32 cellular contexts compared by ENCODE assay signal in genomic region chr14:86990396-86990795, GRCh38.
"Had no signal": no experiment of that assay in that cellular context is flagged by ENCODE, and none has a peak within 500 bp of the region (broad histone marks: within the 10 kb centered on the region; RNA-seq: fewer than 3 reads in every experiment).

No MANE protein-coding gene starts in this region.

- H3K4me1 Mint-ChIP-seq: activated B cell treated with CpG ODN at 0.5 μM for 24 hours; activated naive CD4-positive, alpha-beta T cell treated with anti-CD3 and anti-CD28 coated beads, Interleukin-2, amount 50 U/mL, for 24 hours; activated naive CD8-positive, alpha-beta T cell treated with anti-CD3 and anti-CD28 coated beads for 36 hours; activated naive CD8-positive, alpha-beta T cell treated with anti-CD3 and anti-CD28 coated beads, Interleukin-2, amount 50 U/mL, for 24 hours; central memory CD8-positive, alpha-beta T cell; endodermal cell; T-cell had no signal

- H3K4me3 ChIP-seq: ascending aorta, breast epithelium, coronary artery, dorsolateral prefrontal cortex, esophagus squamous epithelium, gastroesophageal sphincter had no signal

- H3K9me3 Mint-ChIP-seq: activated naive CD8-positive, alpha-beta T cell treated with anti-CD3 and anti-CD28 coated beads, Interleukin-2, amount 50 U/mL, for 24 hours; activated T-cell treated with anti-CD3 and anti-CD28 coated beads, Interleukin-2, amount 50 U/mL, for 4 hours; activated T-helper 1 cell treated with anti-CD3 and anti-CD28 coated beads, Interleukin-12 subunit alpha, Interleukin-12 subunit beta, Interleukin-2, Interleukin-4 antibody, amounts not matched to agents 30 ng/mL and 10 ng/mL and 1 ng/mL, durations not matched to agents 14 hours and 24 hours and 36 hours; dendritic cell treated with granulocyte-macrophage colony-stimulating factor and Interleukin-4, amounts not matched to agents 40 ng/mL and 50 ng/mL, for 4 days; endodermal cell; T-helper 1 cell treated with Interleukin-12 subunit alpha and Interleukin-12 subunit beta and Interleukin-4 antibody, amounts not matched to agents 30 μg/mL and 1 μg/mL, for 36 hours had no signal

- H3K27me3 ChIP-seq: ascending aorta, breast epithelium, dorsolateral prefrontal cortex, esophagus squamous epithelium, gastroesophageal sphincter had no signal

- H3K36me3 ChIP-seq: ascending aorta, breast epithelium, esophagus squamous epithelium, gastroesophageal sphincter, WERI-Rb-1 had no signal

- H3K4me1 ChIP-seq: ascending aorta, breast epithelium, esophagus squamous epithelium, gastroesophageal sphincter had no signal

- H3K27ac ChIP-seq: ascending aorta, breast epithelium, coronary artery, dorsolateral prefrontal cortex, esophagus squamous epithelium, gastroesophageal sphincter, WERI-Rb-1 had no signal

- H3K4me3 Mint-ChIP-seq: activated B cell treated with CpG ODN at 0.5 μM for 24 hours; activated CD8-positive, alpha-beta T cell treated with anti-CD3 and anti-CD28 coated beads for 36 hours; activated naive CD4-positive, alpha-beta T cell treated with anti-CD3 and anti-CD28 coated beads for 36 hours; activated naive CD4-positive, alpha-beta T cell treated with anti-CD3 and anti-CD28 coated beads, Interleukin-2, amount 50 U/mL, for 24 hours; activated naive CD8-positive, alpha-beta T cell treated with anti-CD3 and anti-CD28 coated beads for 36 hours; activated naive CD8-positive, alpha-beta T cell treated with anti-CD3 and anti-CD28 coated beads, Interleukin-2, amount 50 U/mL, for 24 hours; activated T-cell treated with anti-CD3 and anti-CD28 coated beads, Interleukin-2, amount 50 U/mL, for 4 hours; activated T-helper 1 cell treated with anti-CD3 and anti-CD28 coated beads, Interleukin-12 subunit alpha, Interleukin-12 subunit beta, Interleukin-2, Interleukin-4 antibody, amounts not matched to agents 30 ng/mL and 10 ng/mL and 1 ng/mL, durations not matched to agents 14 hours and 24 hours and 36 hours; brain; central memory CD8-positive, alpha-beta T cell; dendritic cell treated with granulocyte-macrophage colony-stimulating factor and Interleukin-4, amounts not matched to agents 40 ng/mL and 50 ng/mL, for 4 days; endodermal cell; T-cell; T-helper 1 cell treated with Interleukin-12 subunit alpha and Interleukin-12 subunit beta and Interleukin-4 antibody, amounts not matched to agents 30 μg/mL and 1 μg/mL, for 36 hours had no signal

- H3K27me3 Mint-ChIP-seq: activated B cell treated with CpG ODN at 0.5 μM for 24 hours; activated CD8-positive, alpha-beta T cell treated with anti-CD3 and anti-CD28 coated beads for 36 hours; activated naive CD4-positive, alpha-beta T cell treated with anti-CD3 and anti-CD28 coated beads, Interleukin-2, amount 50 U/mL, for 24 hours; activated naive CD8-positive, alpha-beta T cell treated with anti-CD3 and anti-CD28 coated beads for 36 hours; activated naive CD8-positive, alpha-beta T cell treated with anti-CD3 and anti-CD28 coated beads, Interleukin-2, amount 50 U/mL, for 24 hours; central memory CD8-positive, alpha-beta T cell; dendritic cell treated with granulocyte-macrophage colony-stimulating factor and Interleukin-4, amounts not matched to agents 40 ng/mL and 50 ng/mL, for 4 days; T-cell had no signal

- ATAC-seq: activated CD4-positive, CD25-positive, alpha-beta regulatory T cell treated with anti-CD3 and anti-CD28 coated beads, Interleukin-2, amount 50 U/mL, for 24 hours; activated CD8-positive, alpha-beta T cell treated with anti-CD3 and anti-CD28 coated beads for 36 hours; activated naive CD8-positive, alpha-beta T cell treated with anti-CD3 and anti-CD28 coated beads, Interleukin-2, amount 50 U/mL, for 24 hours; activated T-cell treated with anti-CD3 and anti-CD28 coated beads, Interleukin-2, amount 50 U/mL, for 4 hours; gastroesophageal sphincter; T-cell had no signal

- H3K27ac Mint-ChIP-seq: activated B cell treated with CpG ODN at 0.5 μM for 24 hours; activated CD8-positive, alpha-beta T cell treated with anti-CD3 and anti-CD28 coated beads for 36 hours; activated naive CD4-positive, alpha-beta T cell treated with anti-CD3 and anti-CD28 coated beads for 36 hours; activated naive CD4-positive, alpha-beta T cell treated with anti-CD3 and anti-CD28 coated beads, Interleukin-2, amount 50 U/mL, for 24 hours; activated naive CD8-positive, alpha-beta T cell treated with anti-CD3 and anti-CD28 coated beads for 36 hours; activated naive CD8-positive, alpha-beta T cell treated with anti-CD3 and anti-CD28 coated beads, Interleukin-2, amount 50 U/mL, for 24 hours; activated T-helper 1 cell treated with anti-CD3 and anti-CD28 coated beads, Interleukin-12 subunit alpha, Interleukin-12 subunit beta, Interleukin-2, Interleukin-4 antibody, amounts not matched to agents 30 ng/mL and 10 ng/mL and 1 ng/mL, durations not matched to agents 14 hours and 24 hours and 36 hours; activated T-helper 2 cell treated with anti-CD3 and anti-CD28 coated beads, Interferon-gamma antibody, Interleukin-2, Interleukin-4, amounts not matched to agents 10 μg/mL and 5 μg/mL and 100 μg/mL, durations not matched to agents 14 hours and 24 hours and 36 hours; brain; dendritic cell treated with granulocyte-macrophage colony-stimulating factor and Interleukin-4, amounts not matched to agents 40 ng/mL and 50 ng/mL, for 4 days; endodermal cell; T-cell; T-helper 1 cell treated with Interleukin-12 subunit alpha and Interleukin-12 subunit beta and Interleukin-4 antibody, amounts not matched to agents 30 μg/mL and 1 μg/mL, for 36 hours had no signal

- DNase-seq: activated B cell treated with CpG ODN at 0.5 μM for 24 hours; activated CD4-positive, alpha-beta T cell treated with anti-CD3 and anti-CD28 coated beads for 48 hours; activated CD4-positive, alpha-beta T cell treated with anti-CD3 and anti-CD28 coated beads, Interleukin-2, amount 50 U/mL, for 1 hour; activated CD4-positive, alpha-beta T cell treated with anti-CD3 and anti-CD28 coated beads, Interleukin-2, amount 50 U/mL, for 48 hours; activated CD8-positive, alpha-beta memory T cell treated with anti-CD3 and anti-CD28 coated beads for 24 hours; activated CD8-positive, alpha-beta T cell treated with anti-CD3 and anti-CD28 coated beads for 36 hours; activated effector memory CD4-positive, alpha-beta T cell treated with anti-CD3 and anti-CD28 coated beads, Interleukin-2, amount 50 U/mL, for 16 hours; activated naive CD4-positive, alpha-beta T cell treated with anti-CD3 and anti-CD28 coated beads for 36 hours; activated naive CD8-positive, alpha-beta T cell treated with anti-CD3 and anti-CD28 coated beads for 36 hours; activated naive CD8-positive, alpha-beta T cell treated with anti-CD3 and anti-CD28 coated beads, Interleukin-2, amount 50 U/mL, for 24 hours; activated T-cell treated with anti-CD3 and anti-CD28 coated beads, Interleukin-2, amount 50 U/mL, for 4 hours; dorsolateral prefrontal cortex; effector memory CD4-positive, alpha-beta T cell; endodermal cell; esophagus squamous epithelium; foreskin melanocyte; SW 1271; T-cell; T-helper 9 cell; WERI-Rb-1 had no signal

- H3K36me3 Mint-ChIP-seq: activated naive CD4-positive, alpha-beta T cell treated with anti-CD3 and anti-CD28 coated beads, Interleukin-2, amount 50 U/mL, for 24 hours; activated naive CD8-positive, alpha-beta T cell treated with anti-CD3 and anti-CD28 coated beads for 36 hours; brain; T-cell had no signal

- H3K9me3 ChIP-seq: ascending aorta, breast epithelium, esophagus squamous epithelium had no signal
